Comparison of ENCODE assay signal across 8 cellular contexts in genomic region chr7:128739048-128739962, GRCh38. TPM values are rescaled to one million over a fixed set of nuclear protein-coding genes. Genes with fewer than 3 reads are reported as not detected.
DNase-seq lines count a peak whose midpoint lies in the region; ATAC-seq and TF ChIP-seq lines count a peak whose summit lies in the region.

Gene CALU, plus strand, starts transcription at chr7:128739359. Its CDS starts 9,225 bp downstream, at chr7:128748584.

- ATAC-seq in HG02610 (IDR thresholded peaks at IDR 0.05; ENCODE audit: unreplicated experiment) = peak; percentile 98
- ATAC-seq in omental fat pad (ENCODE audit: low FRiP score) = peak; percentile 96

- no peaks in the 10 kb centered on the region for H3K36me3 ChIP-seq in testis (ENCODE audit: low read depth, missing control alignments)

- intact Hi-C loops in testis (cut with DNase I; ENCODE audit: low total_unique reads) = no loop called here

- DNase-seq in NCI-H1092 treated with DMSO at 0.1 percent for 48 hours (lab: John Stamatoyannopoulos, UW) (peak; percentile 97), SKM-1 (lab: John Stamatoyannopoulos, UW; ENCODE audit: unreplicated experiment) (peak; percentile 88), glomerular visceral epithelial cell (ENCODE audit: extremely low spot score) (peak; percentile 95), omental fat pad (ENCODE audit: low spot score) (peak; percentile 81), testis (peak; percentile 98)

- peak; percentile 66 for TF ChIP-seq POLR2A in testis (IDR thresholded peaks at IDR 0.05)

- peak within 1 kb of the TSS; percentile 98 for H3K4me3 Mint-ChIP-seq in activated naive CD8-positive, alpha-beta T cell

- TF ChIP-seq CTCF in omental fat pad (IDR thresholded peaks at IDR 0.05) (no peak), testis (IDR thresholded peaks at IDR 0.05) (no peak)

- no peaks in the 10 kb centered on the region for H3K9me3 Mint-ChIP-seq in activated naive CD8-positive, alpha-beta T cell (ENCODE audit: low read depth)

- H3K27ac ChIP-seq in testis = peak within 1 kb of the TSS; percentile 89 to 94

- no peaks in the 10 kb centered on the region for H3K9me3 ChIP-seq in testis

- no peaks in the 10 kb centered on the region for H3K27me3 ChIP-seq in testis

- H3K4me1 ChIP-seq in testis = peaks cover 22% of the 10 kb centered on the region

- no peaks in the 10 kb centered on the region for H3K36me3 Mint-ChIP-seq in activated naive CD8-positive, alpha-beta T cell

- peaks cover 42% of the 10 kb centered on the region for H3K4me1 Mint-ChIP-seq in activated naive CD8-positive, alpha-beta T cell (ENCODE audit: low read depth)

- H3K27ac Mint-ChIP-seq in activated naive CD8-positive, alpha-beta T cell = peak within 1 kb of the TSS; percentile 91

- 1% methylated on average over 35 to 74 of the region's 74 CpGs for WGBS in testis, 2 donors

- no peaks in the 10 kb centered on the region for H3K27me3 Mint-ChIP-seq in activated naive CD8-positive, alpha-beta T cell

- peak within 1 kb of the TSS; percentile 87 for H3K4me3 ChIP-seq in GM08714 (ENCODE audit: low read length)
- peak within 1 kb of the TSS; percentile 96 to 98 for H3K4me3 ChIP-seq in testis

RNA-seq across cellular contexts. Expression of gene CALU, which starts in this region (rescaled TPM):
- total RNA-seq in omental fat pad = 100 to 1,000 TPM; 107 to 132 (median 128) TPM
- total RNA-seq in testis = 10 to 100 TPM; 63.2 to 63.4 TPM
- polyA plus RNA-seq in testis (ENCODE audit: insufficient read depth, low read depth, low replicate concordance) = 81.4 TPM

Comparison
In these comparisons a context has a peak if more than half of its experiments do, and no peak if none do; other contexts are left out.
1. Peak in every context shown above with its lines: DNase-seq, ATAC-seq, H3K4me3 ChIP-seq and H3K27ac ChIP-seq.